ENCODE assay signal across 29 cellular contexts in genomic region chr3:178748874-178749273, GRCh38.
"Had no signal": no experiment of that assay in that cellular context is flagged by ENCODE, and none has a peak within 500 bp of the region (broad histone marks: within the 10 kb centered on the region; RNA-seq: fewer than 3 reads in every experiment).

No MANE protein-coding gene starts in this region.

- H3K4me1 Mint-ChIP-seq: naive thymus-derived CD8-positive, alpha-beta T cell; neural crest cell; stimulated activated memory B cell treated with anti-CD40 and anti-IgM and Interleukin-4, amounts not matched to agents 10 μg/mL and 1 μg/mL and 100 μg/mL, for 72 hours had no signal

- H3K36me3 Mint-ChIP-seq: natural killer cell treated with Interleukin-12 subunit alpha and Interleukin-12 subunit beta and Interleukin-15 and Interleukin-18, amount 100 ng/mL, for 72 hours; stimulated activated memory B cell treated with anti-CD40 and anti-IgM and Interleukin-4, amounts not matched to agents 10 μg/mL and 1 μg/mL and 100 μg/mL, for 72 hours had no signal

- H3K9me3 ChIP-seq: pancreas, psoas muscle, right lobe of liver, thoracic aorta, thyroid gland, vagina had no signal

- H3K4me1 ChIP-seq: pancreas, psoas muscle, right lobe of liver, spleen, stomach, thyroid gland, tibial nerve, upper lobe of left lung, vagina had no signal

- H3K27me3 Mint-ChIP-seq: natural killer cell treated with Interleukin-12 subunit alpha and Interleukin-12 subunit beta and Interleukin-15 and Interleukin-18, amount 100 ng/mL, for 72 hours; stimulated activated memory B cell treated with anti-CD40 and anti-IgM and Interleukin-4, amounts not matched to agents 10 μg/mL and 1 μg/mL and 100 μg/mL, for 72 hours had no signal

- H3K27ac Mint-ChIP-seq: naive thymus-derived CD8-positive, alpha-beta T cell; natural killer cell treated with Interleukin-12 subunit alpha and Interleukin-12 subunit beta and Interleukin-15 and Interleukin-18, amount 100 ng/mL, for 72 hours; stimulated activated memory B cell treated with anti-CD40 and anti-IgM and Interleukin-4, amounts not matched to agents 10 μg/mL and 1 μg/mL and 100 μg/mL, for 72 hours; stimulated activated naive CD8-positive, alpha-beta T cell treated with anti-CD3 and anti-CD28 coated beads, Interleukin-15, Interleukin-2, amounts not matched to agents 100 ng/mL and 50 ng/mL, for 24 hours had no signal

- H3K36me3 ChIP-seq: neutrophil, pancreas, right lobe of liver, sigmoid colon, spleen, stomach, thoracic aorta, thyroid gland, tibial nerve, upper lobe of left lung, vagina had no signal

- H3K27ac ChIP-seq: neutrophil, pancreas, psoas muscle, right lobe of liver, sigmoid colon, skin epidermis, spleen, thoracic aorta, thyroid gland, tibial nerve, upper lobe of left lung, vagina had no signal

- DNase-seq: naive thymus-derived CD8-positive, alpha-beta T cell; nephron progenitor cell; nucleus accumbens; pancreas; psoas muscle; right cardiac atrium; right lobe of liver; sigmoid colon; spleen; stimulated activated CD4-positive, alpha-beta T cell treated with anti-CD3 and anti-CD28 coated beads, Interleukin-12 subunit alpha, Interleukin-12 subunit beta, amount 100 ng/mL, for 4 hours; stimulated activated CD4-positive, alpha-beta T cell treated with anti-CD3 and anti-CD28 coated beads, Interleukin-1b, Interleukin-23, amount 100 ng/mL, for 48 hours; stimulated activated CD4-positive, alpha-beta T cell treated with anti-CD3 and anti-CD28 coated beads, Interleukin-4, amount 100 ng/mL, for 1 hour; stimulated activated CD4-positive, alpha-beta T cell treated with anti-CD3 and anti-CD28 coated beads, Interleukin-4, amount 100 ng/mL, for 4 hours; stimulated activated CD8-positive, alpha-beta memory T cell treated with anti-CD3 and anti-CD28 coated beads, Interleukin-4, amount 100 ng/mL, for 48 hours; stimulated activated naive CD4-positive, alpha-beta T cell treated with Interleukin-2 at 50 U/mL for 16 hours; stomach; thyroid gland; trophoblast cell; upper lobe of left lung had no signal

- H3K27me3 ChIP-seq: neutrophil, pancreas, right lobe of liver, sigmoid colon, spleen, stomach, thyroid gland, tibial nerve, upper lobe of left lung, vagina had no signal

- H3K4me3 ChIP-seq: pancreas, psoas muscle, right lobe of liver, sigmoid colon, skin epidermis, smooth muscle cell, spleen, stomach, thoracic aorta, thyroid gland, tibial nerve, upper lobe of left lung, vagina had no signal

- H3K4me2 ChIP-seq: smooth muscle cell had no signal

- ATAC-seq: naive thymus-derived CD8-positive, alpha-beta T cell; natural killer cell treated with Interleukin-12 subunit alpha and Interleukin-12 subunit beta and Interleukin-15 and Interleukin-18, amount 100 ng/mL, for 72 hours; psoas muscle; right cardiac atrium; right lobe of liver; stimulated activated memory B cell treated with anti-CD40 and anti-IgM and Interleukin-4, amounts not matched to agents 10 μg/mL and 1 μg/mL and 100 μg/mL, for 72 hours had no signal

- H3K4me3 Mint-ChIP-seq: naive thymus-derived CD8-positive, alpha-beta T cell; natural killer cell treated with Interleukin-12 subunit alpha and Interleukin-12 subunit beta and Interleukin-15 and Interleukin-18, amount 100 ng/mL, for 72 hours; nephron progenitor cell; neural crest cell; stimulated activated memory B cell treated with anti-CD40 and anti-IgM and Interleukin-4, amounts not matched to agents 10 μg/mL and 1 μg/mL and 100 μg/mL, for 72 hours; stimulated activated naive CD8-positive, alpha-beta T cell treated with anti-CD3 and anti-CD28 coated beads, Interleukin-15, Interleukin-2, amounts not matched to agents 100 ng/mL and 50 ng/mL, for 24 hours had no signal
